1 cellular context compared by ENCODE assay signal in the genomic region with DNA sequence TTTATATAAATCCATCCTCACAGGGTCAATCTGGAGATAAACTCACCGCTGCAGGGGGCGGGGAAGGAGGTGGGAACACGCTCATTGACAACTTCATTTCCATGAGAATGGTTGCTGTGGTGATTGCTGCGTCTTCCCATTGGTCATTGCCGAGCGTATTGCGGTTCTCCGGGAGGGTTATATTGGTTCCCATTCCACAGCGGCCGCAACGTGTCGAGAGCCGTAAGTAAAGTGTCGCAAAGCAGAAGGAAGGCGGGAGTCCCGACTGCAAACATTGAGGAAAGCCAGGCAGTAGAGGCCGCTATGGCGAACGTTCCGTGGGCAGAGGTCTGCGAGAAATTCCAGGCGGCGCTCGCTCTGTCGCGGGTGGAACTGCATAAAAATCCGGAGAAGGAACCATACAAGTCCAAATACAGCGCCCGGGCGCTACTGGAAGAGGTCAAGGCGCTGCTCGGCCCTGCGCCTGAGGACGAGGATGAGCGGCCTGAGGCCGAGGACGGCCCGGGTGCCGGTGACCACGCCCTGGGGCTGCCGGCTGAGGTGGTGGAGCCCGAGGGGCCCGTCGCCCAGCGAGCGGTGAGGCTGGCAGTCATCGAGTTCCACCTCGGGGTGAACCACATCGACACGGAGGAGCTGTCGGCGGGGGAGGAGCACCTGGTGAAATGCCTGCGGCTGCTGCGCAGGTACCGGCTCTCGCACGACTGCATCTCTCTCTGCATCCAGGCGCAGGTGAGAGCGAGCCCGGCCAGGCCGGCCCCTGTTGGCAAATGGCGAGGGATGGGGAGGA.
TF ChIP-seq lines count a peak whose summit lies in the region.

A gene with protein sequence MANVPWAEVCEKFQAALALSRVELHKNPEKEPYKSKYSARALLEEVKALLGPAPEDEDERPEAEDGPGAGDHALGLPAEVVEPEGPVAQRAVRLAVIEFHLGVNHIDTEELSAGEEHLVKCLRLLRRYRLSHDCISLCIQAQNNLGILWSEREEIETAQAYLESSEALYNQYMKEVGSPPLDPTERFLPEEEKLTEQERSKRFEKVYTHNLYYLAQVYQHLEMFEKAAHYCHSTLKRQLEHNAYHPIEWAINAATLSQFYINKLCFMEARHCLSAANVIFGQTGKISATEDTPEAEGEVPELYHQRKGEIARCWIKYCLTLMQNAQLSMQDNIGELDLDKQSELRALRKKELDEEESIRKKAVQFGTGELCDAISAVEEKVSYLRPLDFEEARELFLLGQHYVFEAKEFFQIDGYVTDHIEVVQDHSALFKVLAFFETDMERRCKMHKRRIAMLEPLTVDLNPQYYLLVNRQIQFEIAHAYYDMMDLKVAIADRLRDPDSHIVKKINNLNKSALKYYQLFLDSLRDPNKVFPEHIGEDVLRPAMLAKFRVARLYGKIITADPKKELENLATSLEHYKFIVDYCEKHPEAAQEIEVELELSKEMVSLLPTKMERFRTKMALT (plus strand): TSS at position 274 of the 787 bp plus-strand sequence. CDS start 30 bp downstream, at position 304.

TF ChIP-seq in HepG2, 621 proteins besides CTCF, POLR2A, EP300 and RAD21 (continued from another document and continues in another):
- peak; percentile 73; the same call in 1 of the 2 replicates for TF ChIP-seq NFKB2 (CRISPR knock-in tag; IDR thresholded peaks at IDR 0.05; ENCODE audit: borderline replicate concordance)
- TF ChIP-seq PPARG (CRISPR knock-in tag; conservative IDR thresholded peaks at IDR 0.05): 0 out of 2 replicates have a peak, but pooled peaks have one; percentile 8
- TF ChIP-seq AGO2 (optimal IDR thresholded peaks at IDR 0.05; ENCODE audit: low read depth, low read length): peak; percentile 71
- TF ChIP-seq ISX (CRISPR knock-in tag; conservative IDR thresholded peaks at IDR 0.05): no peak
- TF ChIP-seq ZNF790 (CRISPR knock-in tag; IDR thresholded peaks at IDR 0.05; ENCODE audit: borderline replicate concordance): peak; percentile 91; the same call in 1 of the 2 replicates
- TF ChIP-seq, protein P1, sequence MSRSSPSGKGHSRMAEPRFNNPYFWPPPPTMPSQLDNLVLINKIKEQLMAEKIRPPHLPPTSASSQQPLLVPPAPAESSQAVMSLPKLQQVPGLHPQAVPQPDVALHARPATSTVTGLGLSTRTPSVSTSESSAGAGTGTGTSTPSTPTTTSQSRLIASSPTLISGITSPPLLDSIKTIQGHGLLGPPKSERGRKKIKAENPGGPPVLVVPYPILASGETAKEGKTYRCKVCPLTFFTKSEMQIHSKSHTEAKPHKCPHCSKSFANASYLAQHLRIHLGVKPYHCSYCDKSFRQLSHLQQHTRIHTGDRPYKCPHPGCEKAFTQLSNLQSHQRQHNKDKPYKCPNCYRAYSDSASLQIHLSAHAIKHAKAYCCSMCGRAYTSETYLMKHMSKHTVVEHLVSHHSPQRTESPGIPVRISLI (CRISPR knock-in tag; IDR thresholded peaks at IDR 0.05; ENCODE audit: borderline replicate concordance): no peak
- no peak; the same call in 1 of the 2 replicates for TF ChIP-seq SNAPC2 (CRISPR knock-in tag; IDR thresholded peaks at IDR 0.05)
- TF ChIP-seq ZNF775 (CRISPR knock-in tag; IDR thresholded peaks at IDR 0.05; ENCODE audit: borderline replicate concordance): no peak
- no peak for TF ChIP-seq TCF7L2 (IDR thresholded peaks at IDR 0.05; ENCODE audit: low read depth, low read length)
- no peak for TF ChIP-seq DPF2 (CRISPR knock-in tag; IDR thresholded peaks at IDR 0.05; ENCODE audit: borderline replicate concordance, low read depth)
- TF ChIP-seq EED (CRISPR knock-in tag; IDR thresholded peaks at IDR 0.05): no peak
- TF ChIP-seq ELF4 (CRISPR knock-in tag; IDR thresholded peaks at IDR 0.05; ENCODE audit: borderline replicate concordance): no peak
- TF ChIP-seq ZNF205 (CRISPR knock-in tag; IDR thresholded peaks at IDR 0.05): no peak; the same call in 1 of the 2 replicates
- TF ChIP-seq, protein P2, sequence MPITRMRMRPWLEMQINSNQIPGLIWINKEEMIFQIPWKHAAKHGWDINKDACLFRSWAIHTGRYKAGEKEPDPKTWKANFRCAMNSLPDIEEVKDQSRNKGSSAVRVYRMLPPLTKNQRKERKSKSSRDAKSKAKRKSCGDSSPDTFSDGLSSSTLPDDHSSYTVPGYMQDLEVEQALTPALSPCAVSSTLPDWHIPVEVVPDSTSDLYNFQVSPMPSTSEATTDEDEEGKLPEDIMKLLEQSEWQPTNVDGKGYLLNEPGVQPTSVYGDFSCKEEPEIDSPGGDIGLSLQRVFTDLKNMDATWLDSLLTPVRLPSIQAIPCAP (CRISPR knock-in tag; IDR thresholded peaks at IDR 0.05; ENCODE audit: low read depth): no peak
- peak; percentile 64; the same call in 1 of the 2 replicates for TF ChIP-seq ZBTB7B (CRISPR knock-in tag; IDR thresholded peaks at IDR 0.05)
- peak; percentile 61 for TF ChIP-seq ZNF747 (CRISPR knock-in tag; IDR thresholded peaks at IDR 0.05; ENCODE audit: borderline replicate concordance)
- TF ChIP-seq MYNN (CRISPR knock-in tag; IDR thresholded peaks at IDR 0.05; ENCODE audit: low read depth): no peak
- TF ChIP-seq XRCC5 (optimal IDR thresholded peaks at IDR 0.05; ENCODE audit: low read length): peak; percentile 62
- no peak for TF ChIP-seq CC2D1A (CRISPR knock-in tag; IDR thresholded peaks at IDR 0.05)
- 0 out of 2 replicates have a peak, but pooled peaks have one; percentile 21 for TF ChIP-seq HOXA5 (CRISPR knock-in tag; IDR thresholded peaks at IDR 0.05)
- TF ChIP-seq, protein P3, sequence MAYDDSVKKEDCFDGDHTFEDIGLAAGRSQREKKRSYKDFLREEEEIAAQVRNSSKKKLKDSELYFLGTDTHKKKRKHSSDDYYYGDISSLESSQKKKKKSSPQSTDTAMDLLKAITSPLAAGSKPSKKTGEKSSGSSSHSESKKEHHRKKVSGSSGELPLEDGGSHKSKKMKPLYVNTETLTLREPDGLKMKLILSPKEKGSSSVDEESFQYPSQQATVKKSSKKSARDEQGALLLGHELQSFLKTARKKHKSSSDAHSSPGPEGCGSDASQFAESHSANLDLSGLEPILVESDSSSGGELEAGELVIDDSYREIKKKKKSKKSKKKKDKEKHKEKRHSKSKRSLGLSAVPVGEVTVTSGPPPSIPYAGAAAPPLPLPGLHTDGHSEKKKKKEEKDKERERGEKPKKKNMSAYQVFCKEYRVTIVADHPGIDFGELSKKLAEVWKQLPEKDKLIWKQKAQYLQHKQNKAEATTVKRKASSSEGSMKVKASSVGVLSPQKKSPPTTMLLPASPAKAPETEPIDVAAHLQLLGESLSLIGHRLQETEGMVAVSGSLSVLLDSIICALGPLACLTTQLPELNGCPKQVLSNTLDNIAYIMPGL (CRISPR knock-in tag; IDR thresholded peaks at IDR 0.05; ENCODE audit: borderline replicate concordance in 1 of 2, low read depth in 1 of 2): peak; percentile 89 to 95
- TF ChIP-seq PRPF4 (IDR thresholded peaks at IDR 0.05; ENCODE audit: low read depth, low read length, poor library complexity, severe bottlenecking): no peak
- no peak for TF ChIP-seq MAZ (IDR thresholded peaks at IDR 0.05; ENCODE audit: borderline replicate concordance, low read depth, low read length)
- TF ChIP-seq MAZ (CRISPR knock-in tag; IDR thresholded peaks at IDR 0.05; ENCODE audit: low read depth): peak; percentile 79
- no peak for TF ChIP-seq ZNF510 (CRISPR knock-in tag; IDR thresholded peaks at IDR 0.05; ENCODE audit: low read depth)
- no peak for TF ChIP-seq RELA (CRISPR knock-in tag; IDR thresholded peaks at IDR 0.05)
- TF ChIP-seq, protein P4, sequence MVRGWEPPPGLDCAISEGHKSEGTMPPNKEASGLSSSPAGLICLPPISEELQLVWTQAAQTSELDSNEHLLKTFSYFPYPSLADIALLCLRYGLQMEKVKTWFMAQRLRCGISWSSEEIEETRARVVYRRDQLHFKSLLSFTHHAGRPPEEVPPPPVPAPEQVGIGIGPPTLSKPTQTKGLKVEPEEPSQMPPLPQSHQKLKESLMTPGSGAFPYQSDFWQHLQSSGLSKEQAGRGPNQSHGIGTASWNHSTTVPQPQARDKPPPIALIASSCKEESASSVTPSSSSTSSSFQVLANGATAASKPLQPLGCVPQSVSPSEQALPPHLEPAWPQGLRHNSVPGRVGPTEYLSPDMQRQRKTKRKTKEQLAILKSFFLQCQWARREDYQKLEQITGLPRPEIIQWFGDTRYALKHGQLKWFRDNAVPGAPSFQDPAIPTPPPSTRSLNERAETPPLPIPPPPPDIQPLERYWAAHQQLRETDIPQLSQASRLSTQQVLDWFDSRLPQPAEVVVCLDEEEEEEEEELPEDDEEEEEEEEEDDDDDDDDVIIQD (CRISPR knock-in tag; IDR thresholded peaks at IDR 0.05; ENCODE audit: low read depth): peak; percentile 83
- TF ChIP-seq, protein P5, sequence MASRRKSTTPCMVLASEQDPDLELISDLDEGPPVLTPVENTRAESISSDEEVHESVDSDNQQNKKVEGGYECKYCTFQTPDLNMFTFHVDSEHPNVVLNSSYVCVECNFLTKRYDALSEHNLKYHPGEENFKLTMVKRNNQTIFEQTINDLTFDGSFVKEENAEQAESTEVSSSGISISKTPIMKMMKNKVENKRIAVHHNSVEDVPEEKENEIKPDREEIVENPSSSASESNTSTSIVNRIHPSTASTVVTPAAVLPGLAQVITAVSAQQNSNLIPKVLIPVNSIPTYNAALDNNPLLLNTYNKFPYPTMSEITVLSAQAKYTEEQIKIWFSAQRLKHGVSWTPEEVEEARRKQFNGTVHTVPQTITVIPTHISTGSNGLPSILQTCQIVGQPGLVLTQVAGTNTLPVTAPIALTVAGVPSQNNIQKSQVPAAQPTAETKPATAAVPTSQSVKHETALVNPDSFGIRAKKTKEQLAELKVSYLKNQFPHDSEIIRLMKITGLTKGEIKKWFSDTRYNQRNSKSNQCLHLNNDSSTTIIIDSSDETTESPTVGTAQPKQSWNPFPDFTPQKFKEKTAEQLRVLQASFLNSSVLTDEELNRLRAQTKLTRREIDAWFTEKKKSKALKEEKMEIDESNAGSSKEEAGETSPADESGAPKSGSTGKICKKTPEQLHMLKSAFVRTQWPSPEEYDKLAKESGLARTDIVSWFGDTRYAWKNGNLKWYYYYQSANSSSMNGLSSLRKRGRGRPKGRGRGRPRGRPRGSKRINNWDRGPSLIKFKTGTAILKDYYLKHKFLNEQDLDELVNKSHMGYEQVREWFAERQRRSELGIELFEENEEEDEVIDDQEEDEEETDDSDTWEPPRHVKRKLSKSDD (CRISPR knock-in tag; IDR thresholded peaks at IDR 0.05; ENCODE audit: low read depth): no peak
- peak; percentile 76 for TF ChIP-seq ARNT2 (CRISPR knock-in tag; IDR thresholded peaks at IDR 0.05; ENCODE audit: low read depth)
- TF ChIP-seq NAIF1 (CRISPR knock-in tag; IDR thresholded peaks at IDR 0.05; ENCODE audit: borderline replicate concordance): peak; percentile 82
- TF ChIP-seq, protein P6, sequence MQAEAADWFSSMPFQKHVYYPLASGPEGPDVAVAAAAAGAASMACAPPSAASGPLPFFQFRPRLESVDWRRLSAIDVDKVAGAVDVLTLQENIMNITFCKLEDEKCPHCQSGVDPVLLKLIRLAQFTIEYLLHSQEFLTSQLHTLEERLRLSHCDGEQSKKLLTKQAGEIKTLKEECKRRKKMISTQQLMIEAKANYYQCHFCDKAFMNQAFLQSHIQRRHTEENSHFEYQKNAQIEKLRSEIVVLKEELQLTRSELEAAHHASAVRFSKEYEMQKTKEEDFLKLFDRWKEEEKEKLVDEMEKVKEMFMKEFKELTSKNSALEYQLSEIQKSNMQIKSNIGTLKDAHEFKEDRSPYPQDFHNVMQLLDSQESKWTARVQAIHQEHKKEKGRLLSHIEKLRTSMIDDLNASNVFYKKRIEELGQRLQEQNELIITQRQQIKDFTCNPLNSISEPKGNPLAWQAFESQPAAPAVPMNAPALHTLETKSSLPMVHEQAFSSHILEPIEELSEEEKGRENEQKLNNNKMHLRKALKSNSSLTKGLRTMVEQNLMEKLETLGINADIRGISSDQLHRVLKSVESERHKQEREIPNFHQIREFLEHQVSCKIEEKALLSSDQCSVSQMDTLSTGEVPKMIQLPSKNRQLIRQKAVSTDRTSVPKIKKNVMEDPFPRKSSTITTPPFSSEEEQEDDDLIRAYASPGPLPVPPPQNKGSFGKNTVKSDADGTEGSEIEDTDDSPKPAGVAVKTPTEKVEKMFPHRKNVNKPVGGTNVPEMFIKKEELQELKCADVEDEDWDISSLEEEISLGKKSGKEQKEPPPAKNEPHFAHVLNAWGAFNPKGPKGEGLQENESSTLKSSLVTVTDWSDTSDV (CRISPR knock-in tag; IDR thresholded peaks at IDR 0.05): no peak
- TF ChIP-seq TSC22D2 (CRISPR knock-in tag; IDR thresholded peaks at IDR 0.05; ENCODE audit: borderline replicate concordance): 0 out of 2 replicates have a peak, but pooled peaks have one; percentile 14
- peak; percentile 78 for TF ChIP-seq GABPB1 (CRISPR knock-in tag; IDR thresholded peaks at IDR 0.05)
- TF ChIP-seq, protein P7, sequence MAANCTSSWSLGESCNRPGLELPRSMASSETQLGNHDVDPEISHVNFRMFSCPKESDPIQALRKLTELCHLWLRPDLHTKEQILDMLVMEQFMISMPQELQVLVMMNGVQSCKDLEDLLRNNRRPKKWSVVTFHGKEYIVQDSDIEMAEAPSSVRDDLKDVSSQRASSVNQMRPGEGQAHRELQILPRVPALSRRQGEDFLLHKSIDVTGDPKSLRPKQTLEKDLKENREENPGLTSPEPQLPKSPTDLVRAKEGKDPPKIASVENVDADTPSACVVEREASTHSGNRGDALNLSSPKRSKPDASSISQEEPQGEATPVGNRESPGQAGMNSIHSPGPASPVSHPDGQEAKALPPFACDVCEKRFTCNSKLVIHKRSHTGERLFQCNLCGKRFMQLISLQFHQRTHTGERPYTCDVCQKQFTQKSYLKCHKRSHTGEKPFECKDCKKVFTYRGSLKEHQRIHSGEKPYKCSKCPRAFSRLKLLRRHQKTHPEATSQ (CRISPR knock-in tag; IDR thresholded peaks at IDR 0.05; ENCODE audit: borderline replicate concordance): no peak; the same call in 1 of the 2 replicates
- TF ChIP-seq DR1 (CRISPR knock-in tag; IDR thresholded peaks at IDR 0.05): 0 out of 2 replicates have a peak, but pooled peaks have one; percentile 37
- no peak for TF ChIP-seq HNRNPUL1 (IDR thresholded peaks at IDR 0.05; ENCODE audit: low read depth, low read length)
- no peak for TF ChIP-seq NR2F6 (IDR thresholded peaks at IDR 0.05)
- no peak for TF ChIP-seq NR2F6 (CRISPR knock-in tag; IDR thresholded peaks at IDR 0.05)
- TF ChIP-seq ZNF709 (CRISPR knock-in tag; IDR thresholded peaks at IDR 0.05): peak; percentile 65; the same call in 1 of the 2 replicates
- no peak for TF ChIP-seq ZNF589 (CRISPR knock-in tag; conservative IDR thresholded peaks at IDR 0.05)
- TF ChIP-seq MED1 (CRISPR knock-in tag; IDR thresholded peaks at IDR 0.05): peak; percentile 65
- TF ChIP-seq ZNF230 (CRISPR knock-in tag; IDR thresholded peaks at IDR 0.05): no peak
- TF ChIP-seq SMARCC2 (IDR thresholded peaks at IDR 0.05): no peak
